17 cellular contexts compared by ENCODE assay signal in genomic region chr1:45306905-45307304, GRCh38. TPM values are rescaled to one million over a fixed set of nuclear protein-coding genes. Genes with fewer than 3 reads are reported as not detected.
DNase-seq lines count a peak whose midpoint lies in the region; ATAC-seq and TF ChIP-seq lines count a peak whose summit lies in the region.
"Had no signal": no experiment of that assay in that cellular context is flagged by ENCODE, and none has a peak within 500 bp of the region (broad histone marks: within the 10 kb centered on the region; RNA-seq: fewer than 3 reads in every experiment).

No MANE protein-coding gene starts in this region.

- H3K4me3 Mint-ChIP-seq in natural killer cell treated with Interleukin-12 subunit alpha and Interleukin-12 subunit beta and Interleukin-15 and Interleukin-18, amount 100 ng/mL, for 72 hours: peak overlapping the region; percentile 87
- no peak overlapping the region for H3K4me3 Mint-ChIP-seq in natural killer cell
- no peak overlapping the region for H3K4me3 Mint-ChIP-seq in stimulated activated naive B cell treated with anti-CD40 and anti-IgM and Interleukin-4, amounts not matched to agents 10 μg/mL and 1 μg/mL and 100 μg/mL, for 72 hours
- H3K4me3 Mint-ChIP-seq in type B pancreatic cell: no peak overlapping the region

- H3K4me1 Mint-ChIP-seq in natural killer cell treated with Interleukin-12 subunit alpha and Interleukin-12 subunit beta and Interleukin-15 and Interleukin-18, amount 100 ng/mL, for 72 hours (ENCODE audit: low read depth in 2 of 2): peaks cover 20 to 25% of the 10 kb centered on the region in 2 donors
- H3K4me1 Mint-ChIP-seq in natural killer cell (peaks cover 9 to 12% of the 10 kb centered on the region in 2 donors), type B pancreatic cell (ENCODE audit: unreplicated experiment) (peaks cover 16% of the 10 kb centered on the region)
- H3K4me1 Mint-ChIP-seq in stimulated activated naive B cell treated with anti-CD40 and anti-IgM and Interleukin-4, amounts not matched to agents 10 μg/mL and 1 μg/mL and 100 μg/mL, for 72 hours: peaks cover 21 to 46% of the 10 kb centered on the region in 2 donors

- H3K27me3 ChIP-seq in brain microvascular endothelial cell (replicated peaks) (no peaks in the 10 kb centered on the region), hepatocyte (no peaks in the 10 kb centered on the region)

- H3K9ac ChIP-seq in SK-N-MC (ENCODE audit: insufficient read length): peak overlapping the region; percentile 23

- TF ChIP-seq CTCF in natural killer cell (IDR thresholded peaks at IDR 0.05) (no peak), brain microvascular endothelial cell (IDR thresholded peaks at IDR 0.05; ENCODE audit: low read depth, low read length, missing control alignments) (no peak), hepatocyte (IDR thresholded peaks at IDR 0.05; ENCODE audit: poor library complexity) (no peak), type B pancreatic cell (conservative IDR thresholded peaks at IDR 0.05) (no peak)

- no peak for ATAC-seq in natural killer cell treated with Interleukin-12 subunit alpha and Interleukin-12 subunit beta and Interleukin-15 and Interleukin-18, amount 100 ng/mL, for 72 hours
- ATAC-seq in natural killer cell: no peak
- ATAC-seq in stimulated activated naive B cell treated with anti-CD40 and anti-IgM and Interleukin-4, amounts not matched to agents 10 μg/mL and 1 μg/mL and 100 μg/mL, for 72 hours (replicated peaks): no peak
- ATAC-seq: esophagus mucosa, left lobe of liver, mucosa of descending colon had no signal

- H3K9me3 ChIP-seq in SK-N-MC (ENCODE audit: low read depth, low read length) (no peaks in the 10 kb centered on the region), hepatocyte (ENCODE audit: low read depth) (no peaks in the 10 kb centered on the region)
- H3K9me3 ChIP-seq: mucosa of descending colon had no signal

- peaks cover 13% of the 10 kb centered on the region for H3K4me1 ChIP-seq in hepatocyte (ENCODE audit: insufficient read depth)

- H3K4me3 ChIP-seq in SK-N-MC (no peak overlapping the region), brain microvascular endothelial cell (ENCODE audit: low read depth, low read length) (no peak overlapping the region), hepatocyte (no peak overlapping the region)
- H3K4me3 ChIP-seq: mucosa of descending colon had no signal

- H3K27ac ChIP-seq in SK-N-MC (no peak overlapping the region), brain microvascular endothelial cell (peak overlapping the region; percentile 35), hepatocyte (no peak overlapping the region)

- no peaks in the 10 kb centered on the region for H3K36me3 Mint-ChIP-seq in natural killer cell treated with Interleukin-12 subunit alpha and Interleukin-12 subunit beta and Interleukin-15 and Interleukin-18, amount 100 ng/mL, for 72 hours
- H3K36me3 Mint-ChIP-seq in natural killer cell (no peaks in the 10 kb centered on the region), type B pancreatic cell (no peaks in the 10 kb centered on the region)
- no peaks in the 10 kb centered on the region for H3K36me3 Mint-ChIP-seq in stimulated activated naive B cell treated with anti-CD40 and anti-IgM and Interleukin-4, amounts not matched to agents 10 μg/mL and 1 μg/mL and 100 μg/mL, for 72 hours

- H3K4me2 ChIP-seq in hepatocyte: no peak overlapping the region

- H3K9me3 Mint-ChIP-seq in natural killer cell treated with Interleukin-12 subunit alpha and Interleukin-12 subunit beta and Interleukin-15 and Interleukin-18, amount 100 ng/mL, for 72 hours: no peaks in the 10 kb centered on the region
- H3K9me3 Mint-ChIP-seq in natural killer cell (no peaks in the 10 kb centered on the region), type B pancreatic cell (no peaks in the 10 kb centered on the region)
- H3K9me3 Mint-ChIP-seq in stimulated activated naive B cell treated with anti-CD40 and anti-IgM and Interleukin-4, amounts not matched to agents 10 μg/mL and 1 μg/mL and 100 μg/mL, for 72 hours: peaks cover 0 to 3% of the 10 kb centered on the region in 2 donors

- no peaks in the 10 kb centered on the region for H3K9me2 ChIP-seq in hepatocyte (replicated peaks; ENCODE audit: insufficient read depth)

- no peak for DNase-seq in natural killer cell treated with Interleukin-12 subunit alpha and Interleukin-12 subunit beta and Interleukin-15 and Interleukin-18, amount 100 ng/mL, for 72 hours (ENCODE audit: low spot score)
- DNase-seq in natural killer cell: no peak
- DNase-seq in SK-N-MC (ENCODE audit: low read depth, low spot score): no peak
- DNase-seq in brain microvascular endothelial cell: no peak
- no peak for DNase-seq in stimulated activated naive B cell treated with anti-CD40 and anti-IgM and Interleukin-4, amounts not matched to agents 10 μg/mL and 1 μg/mL and 100 μg/mL, for 72 hours
- no peak for DNase-seq in AG08396 (ENCODE audit: low spot score)
- DNase-seq in hepatocyte (ENCODE audit: low spot score): no peak
- DNase-seq in type B pancreatic cell (ENCODE audit: extremely low spot score, unreplicated experiment): no peak
- DNase-seq: caudate nucleus, Karpas-422, mucosa of descending colon, NCI-H1105, NCI-H524, OCI-M1, T-helper 9 cell had no signal

- 69% methylated on average over 3 of the region's 3 CpGs for whole genome bisulfite sequencing in hepatocyte (ENCODE audit: low lambda C conversion rate, missing lambda C conversion rate)

- H3K27me3 Mint-ChIP-seq in natural killer cell treated with Interleukin-12 subunit alpha and Interleukin-12 subunit beta and Interleukin-15 and Interleukin-18, amount 100 ng/mL, for 72 hours: no peaks in the 10 kb centered on the region
- H3K27me3 Mint-ChIP-seq in natural killer cell (ENCODE audit: low read depth in 2 of 2) (no peaks in the 10 kb centered on the region), type B pancreatic cell (no peaks in the 10 kb centered on the region)
- H3K27me3 Mint-ChIP-seq in stimulated activated naive B cell treated with anti-CD40 and anti-IgM and Interleukin-4, amounts not matched to agents 10 μg/mL and 1 μg/mL and 100 μg/mL, for 72 hours: no peaks in the 10 kb centered on the region

- H4K20me1 ChIP-seq in hepatocyte (ENCODE audit: insufficient read depth, poor library complexity, severe bottlenecking): no peaks in the 10 kb centered on the region

- intact Hi-C loops in natural killer cell (cut with micrococcal nuclease): no loop called here

- H2AFZ ChIP-seq in hepatocyte: no peak overlapping the region

- H3K36me3 ChIP-seq in SK-N-MC (ENCODE audit: insufficient read depth, low read length) (no peaks in the 10 kb centered on the region), brain microvascular endothelial cell (replicated peaks) (no peaks in the 10 kb centered on the region), hepatocyte (replicated peaks; ENCODE audit: insufficient read depth, low read depth) (no peaks in the 10 kb centered on the region)

- H3K27ac Mint-ChIP-seq in natural killer cell treated with Interleukin-12 subunit alpha and Interleukin-12 subunit beta and Interleukin-15 and Interleukin-18, amount 100 ng/mL, for 72 hours: peak overlapping the region; percentile 90 to 92
- no peak overlapping the region for H3K27ac Mint-ChIP-seq in natural killer cell
- peak overlapping the region; percentile 91 for H3K27ac Mint-ChIP-seq in stimulated activated naive B cell treated with anti-CD40 and anti-IgM and Interleukin-4, amounts not matched to agents 10 μg/mL and 1 μg/mL and 100 μg/mL, for 72 hours
- no peak overlapping the region for H3K27ac Mint-ChIP-seq in type B pancreatic cell

- H3K79me2 ChIP-seq in hepatocyte: no peaks in the 10 kb centered on the region

- in situ Hi-C loops in brain microvascular endothelial cell (cut with HindIII; ENCODE audit: low pct_ligation_motif_present, low sequenced_read_pairs): loop anchor here (25.0 kb wide), 1 partner anchor 295 kb away; the partner anchor contains the start of genes HECTD3 and UROD

RNA-seq across cellular contexts. Expression of gene HPDL, which starts 19.8 kb away (rescaled TPM):
- 10 to 100 TPM in 1 of 2 donors, 1 to 10 TPM in 1; 8.6 to 51.9 TPM for total RNA-seq in natural killer cell treated with Interleukin-12 subunit alpha and Interleukin-12 subunit beta and Interleukin-15 and Interleukin-18, amount 100 ng/mL, for 72 hours
- under 1 TPM in 2 of 3 donors, not detected in 1; 0.38 to 0.45 TPM for total RNA-seq in natural killer cell
- total RNA-seq in hepatocyte: 3.9 and 6.2 TPM in 2 replicates
- polyA plus RNA-seq in hepatocyte: 5.1 and 5.8 TPM in 2 replicates
- total RNA-seq in type B pancreatic cell (ENCODE audit: low replicate concordance): 8.0 and 8.6 TPM in 2 replicates
- total RNA-seq: left lobe of liver had no signal

RNA-seq across cellular contexts. Expression of gene TOE1, which starts 33.1 kb away (rescaled TPM):
- 10 to 100 TPM; 29.8 to 43.6 TPM for total RNA-seq in natural killer cell treated with Interleukin-12 subunit alpha and Interleukin-12 subunit beta and Interleukin-15 and Interleukin-18, amount 100 ng/mL, for 72 hours
- total RNA-seq in natural killer cell: 10 to 100 TPM; 23.2 to 36.8 (median 28.2) TPM
- total RNA-seq in hepatocyte: 10.4 and 10.6 TPM in 2 replicates
- polyA plus RNA-seq in hepatocyte: 12.2 and 17.4 TPM in 2 replicates
- total RNA-seq in type B pancreatic cell (ENCODE audit: low replicate concordance): 10.4 and 12.6 TPM in 2 replicates

RNA-seq across cellular contexts. Expression of gene MUTYH, which starts 33.3 kb away (rescaled TPM):
- 10 to 100 TPM; 30.5 to 63.2 TPM for total RNA-seq in natural killer cell treated with Interleukin-12 subunit alpha and Interleukin-12 subunit beta and Interleukin-15 and Interleukin-18, amount 100 ng/mL, for 72 hours
- total RNA-seq in natural killer cell (10 to 100 TPM; 44.0 to 55.6 (median 51.5) TPM), hepatocyte (16.6 and 23.5 TPM in 2 replicates), type B pancreatic cell (ENCODE audit: low replicate concordance) (24.5 and 61.3 TPM in 2 replicates)
- 24.9 and 29.6 TPM in 2 replicates for polyA plus RNA-seq in hepatocyte

Comparison
In these comparisons a context has a peak if more than half of its experiments do, and no peak if none do; other contexts are left out.
1. H3K27ac Mint-ChIP-seq: peak in natural killer cell treated with Interleukin-12 subunit alpha and Interleukin-12 subunit beta and Interleukin-15 and Interleukin-18, amount 100 ng/mL, for 72 hours (2 of 2) and stimulated activated naive B cell treated with anti-CD40 and anti-IgM and Interleukin-4, amounts not matched to agents 10 μg/mL and 1 μg/mL and 100 μg/mL, for 72 hours (single experiment); none in natural killer cell (0 of 2) and type B pancreatic cell (single experiment).